8 cellular contexts compared by ENCODE assay signal in the genomic region with DNA sequence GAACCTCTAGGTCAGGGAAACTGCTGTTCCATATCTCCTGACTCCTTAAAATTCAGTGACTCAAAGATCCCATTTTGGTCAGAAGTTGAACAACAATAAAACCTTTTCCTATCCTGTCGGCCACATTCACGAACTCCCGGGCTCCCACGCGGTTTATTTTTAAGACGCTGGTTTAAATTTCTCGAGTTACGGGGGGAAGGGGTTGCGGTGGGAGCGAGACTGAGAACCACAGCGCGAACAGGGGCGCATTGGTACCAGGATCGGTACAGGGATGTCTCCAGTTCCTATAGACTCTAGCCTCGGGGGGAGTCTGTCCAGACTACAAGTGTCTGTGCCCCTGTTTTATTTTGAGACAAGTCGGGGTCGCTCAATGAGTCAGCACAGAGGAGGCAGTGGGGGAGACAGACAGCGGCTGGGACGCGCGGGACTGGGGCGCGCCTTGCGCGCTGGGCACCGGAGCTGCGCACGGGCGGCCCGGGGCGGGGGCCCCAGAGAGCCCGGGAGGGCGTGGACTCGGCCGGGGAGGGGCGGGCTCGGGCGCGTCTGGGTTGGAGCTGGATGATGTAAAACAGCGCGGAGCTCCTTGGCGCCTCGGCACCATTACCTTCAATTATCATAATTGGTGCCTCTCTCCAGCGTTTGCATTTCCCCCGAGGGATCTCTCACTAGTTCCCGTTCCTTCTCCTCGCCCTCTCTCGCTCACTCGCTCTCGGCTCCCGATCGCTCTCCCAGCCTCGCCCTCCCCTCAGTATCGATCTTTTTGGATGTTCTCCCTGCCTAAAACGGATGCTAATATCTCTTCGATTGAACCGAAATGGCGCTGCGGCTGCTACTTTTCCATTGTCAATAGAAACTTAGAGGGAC. TPM values are rescaled to one million over a fixed set of nuclear protein-coding genes. Genes with fewer than 3 reads are reported as not detected.
A peak's percentile ranks its signal among the peaks of the same experiment; 100 is the strongest.
DNase-seq lines count a peak whose midpoint lies in the region; ATAC-seq and TF ChIP-seq lines count a peak whose summit lies in the region.

No MANE protein-coding gene starts in this region.

- peaks cover 4% of the 10 kb centered on the region for H3K4me1 ChIP-seq in CD4-positive, alpha-beta memory T cell (ENCODE audit: insufficient read depth, low read length)
- H3K4me1 ChIP-seq in esophagus muscularis mucosa (peaks cover 0 to 18% (median 14%) of the 10 kb centered on the region in 4 donors), transverse colon (peaks cover 0 to 17% (median 10%) of the 10 kb centered on the region in 4 donors)

- H3K27ac Mint-ChIP-seq in CD4-positive, alpha-beta memory T cell, result peak overlapping the region in 2 of 7 donors; percentile 21 to 70
- no peak overlapping the region for H3K27ac Mint-ChIP-seq in natural killer cell

- H3K27me3 ChIP-seq in CD4-positive, alpha-beta memory T cell (ENCODE audit: insufficient read depth, low read length), result peaks cover 20% of the 10 kb centered on the region
- peaks cover 0 to 61% (median 17%) of the 10 kb centered on the region in 4 donors for H3K27me3 ChIP-seq in esophagus muscularis mucosa
- H3K27me3 ChIP-seq in transverse colon, result peaks cover 82% of the 10 kb centered on the region

- peaks cover 9 to 17% (median 14%) of the 10 kb centered on the region in 4 donors for H3K4me1 Mint-ChIP-seq in CD4-positive, alpha-beta memory T cell
- H3K4me1 Mint-ChIP-seq in natural killer cell, result peaks cover 8 to 18% of the 10 kb centered on the region in 2 donors

- H3K9me3 Mint-ChIP-seq in CD4-positive, alpha-beta memory T cell, result no peaks in the 10 kb centered on the region
- H3K9me3 Mint-ChIP-seq in natural killer cell, result no peaks in the 10 kb centered on the region

- intact Hi-C loops in CD4-positive, alpha-beta memory T cell (cut with micrococcal nuclease), result no loop called here
- intact Hi-C loops in esophagus muscularis mucosa (cut with DNase I) (no loop called here), natural killer cell (cut with micrococcal nuclease) (no loop called here), transverse colon (cut with DNase I; ENCODE audit: low total_unique reads) (loop anchor here (5.0 kb wide), 1 partner anchor 324 kb away; no protein-coding TSS in a partner anchor)

- under 1% methylated on average over 59 of the region's 59 CpGs for WGBS in esophagus muscularis mucosa
- WGBS in transverse colon (ENCODE audit: low coverage in 1 of 2), 2 donors, result 2 to 11% methylated on average over 9 to 57 of the region's 59 CpGs

- TF ChIP-seq CTCF in NB4 (IDR thresholded peaks at IDR 0.05; ENCODE audit: low read depth, low read length) (no peak), esophagus muscularis mucosa (IDR thresholded peaks at IDR 0.05) (no peak), natural killer cell (IDR thresholded peaks at IDR 0.05) (no peak), transverse colon (IDR thresholded peaks at IDR 0.05) (no peak)

- POLR2A ChIA-PET in CD4-positive, alpha-beta memory T cell (lab: Charles Lee; ENCODE audit: partially characterized antibody), result no interaction called here

- H3K36me3 Mint-ChIP-seq in CD4-positive, alpha-beta memory T cell, result no peaks in the 10 kb centered on the region
- H3K36me3 Mint-ChIP-seq in natural killer cell, result no peaks in the 10 kb centered on the region

- peak overlapping the region in 7 of 8 donors; percentile 46 to 84 (median 81) for H3K4me3 Mint-ChIP-seq in CD4-positive, alpha-beta memory T cell
- no peak overlapping the region for H3K4me3 Mint-ChIP-seq in natural killer cell

- TF ChIP-seq EP300 in esophagus muscularis mucosa (IDR thresholded peaks at IDR 0.05), result no peak
- no peak for TF ChIP-seq EP300 in transverse colon (IDR thresholded peaks at IDR 0.05; ENCODE audit: low read depth)

- in situ Hi-C loops in transverse colon (cut with MboI; ENCODE audit: low pct_ligation_motif_present in 1 of 4, low pct_unique_long_range_greater_than_20kb in 1 of 4, low sequenced_read_pairs in 3 of 4), result loop anchor here (5.0 to 25.0 kb wide), 5 partner anchors 316 to 636 kb away; no protein-coding TSS in a partner anchor

- H3K27ac ChIP-seq in CD4-positive, alpha-beta memory T cell (ENCODE audit: low read depth, low read length), result no peak overlapping the region
- H3K27ac ChIP-seq in esophagus muscularis mucosa (replicated peaks in 1 of 4), result no peak overlapping the region
- no peak overlapping the region for H3K27ac ChIP-seq in transverse colon

- ATAC-seq in natural killer cell (peak; percentile 39 to 71 (median 58)), HG02840 (IDR thresholded peaks at IDR 0.05; ENCODE audit: low FRiP score, unreplicated experiment) (no peak), HG03280 (IDR thresholded peaks at IDR 0.05; ENCODE audit: unreplicated experiment) (no peak)

- TF ChIP-seq POLR2A in NB4 (IDR thresholded peaks at IDR 0.05; ENCODE audit: extremely low read depth, insufficient read length), result no peak
- no peak for TF ChIP-seq POLR2A in esophagus muscularis mucosa (IDR thresholded peaks at IDR 0.05; ENCODE audit: low read depth)
- no peak for TF ChIP-seq POLR2A in transverse colon (IDR thresholded peaks at IDR 0.05)

- no peaks in the 10 kb centered on the region for H3K9me3 ChIP-seq in CD4-positive, alpha-beta memory T cell (ENCODE audit: control insufficient read depth in 1 of 2, low read length in 2 of 2)
- H3K9me3 ChIP-seq in esophagus muscularis mucosa (no peaks in the 10 kb centered on the region), transverse colon (no peaks in the 10 kb centered on the region)

- no peaks in the 10 kb centered on the region for H3K36me3 ChIP-seq in CD4-positive, alpha-beta memory T cell (ENCODE audit: insufficient read depth, low read length)
- H3K36me3 ChIP-seq in esophagus muscularis mucosa (no peaks in the 10 kb centered on the region), transverse colon (no peaks in the 10 kb centered on the region)

- peak in 3 of 5 donors; percentile 37 to 60 (median 54) for DNase-seq in CD4-positive, alpha-beta memory T cell
- DNase-seq in NB4 (ENCODE audit: low read depth) (peak; percentile 22), esophagus muscularis mucosa (ENCODE audit: extremely low spot score) (no peak), natural killer cell (no peak), transverse colon (peak; percentile 55)
- peak in 2 of 3 experiments; percentile 24 to 37 for DNase-seq in activated CD8-positive, alpha-beta memory T cell treated with anti-CD3 and anti-CD28 coated beads for 48 hours (ENCODE audit: low read depth in 2 of 3, low spot score in 2 of 3)

- CTCF ChIA-PET in CD4-positive, alpha-beta memory T cell (lab: Charles Lee; ENCODE audit: partially characterized antibody), result no interaction called here

- H3K4me3 ChIP-seq in CD4-positive, alpha-beta memory T cell (ENCODE audit: low read length in 2 of 2), result no peak overlapping the region
- H3K4me3 ChIP-seq in NB4 (ENCODE audit: low read depth, low read length) (no peak overlapping the region), esophagus muscularis mucosa (peak overlapping the region; percentile 38 to 55 (median 45)), transverse colon (peak overlapping the region in 2 of 4 donors; percentile 30 to 45)

- H3K27me3 Mint-ChIP-seq in CD4-positive, alpha-beta memory T cell, result peaks cover 54 to 59% of the 10 kb centered on the region in 2 donors
- peaks cover 54 to 69% of the 10 kb centered on the region in 2 donors for H3K27me3 Mint-ChIP-seq in natural killer cell (ENCODE audit: low read depth in 2 of 2)

RNA-seq across cellular contexts. Expression of gene BAMBI, which starts 8.7 kb away (rescaled TPM):
- total RNA-seq in CD4-positive, alpha-beta memory T cell, result under 1 TPM in 1 of 2 experiments, not detected in 1; 0.29 TPM
- polyA plus RNA-seq in CD4-positive, alpha-beta memory T cell, result under 1 TPM in 1 of 2 donors, not detected in 1; 0.76 TPM
- total RNA-seq in esophagus muscularis mucosa (1 to 10 TPM; 6.2 to 8.4 (median 8.1) TPM), natural killer cell (under 1 TPM; 0.70 to 0.95 (median 0.94) TPM), transverse colon (1 to 10 TPM in 2 of 4 donors, under 1 TPM in 1, not detected in 1; 1.00 to 3.7 (median 1.2) TPM)

Comparison
In these comparisons a context has a peak if more than half of its experiments do, and no peak if none do; other contexts are left out.
1. DNase-seq: peak in CD4-positive, alpha-beta memory T cell (3 of 5), NB4 (single experiment), activated CD8-positive, alpha-beta memory T cell treated with anti-CD3 and anti-CD28 coated beads for 48 hours (2 of 3) and transverse colon (single experiment); none in esophagus muscularis mucosa (single experiment) and natural killer cell (single experiment).
2. H3K4me3 ChIP-seq: peak in esophagus muscularis mucosa (4 of 4); none in CD4-positive, alpha-beta memory T cell (0 of 2) and NB4 (single experiment).
3. ATAC-seq: peak in natural killer cell (3 of 3); none in HG02840 (single experiment) and HG03280 (single experiment).